In the genomic region with DNA sequence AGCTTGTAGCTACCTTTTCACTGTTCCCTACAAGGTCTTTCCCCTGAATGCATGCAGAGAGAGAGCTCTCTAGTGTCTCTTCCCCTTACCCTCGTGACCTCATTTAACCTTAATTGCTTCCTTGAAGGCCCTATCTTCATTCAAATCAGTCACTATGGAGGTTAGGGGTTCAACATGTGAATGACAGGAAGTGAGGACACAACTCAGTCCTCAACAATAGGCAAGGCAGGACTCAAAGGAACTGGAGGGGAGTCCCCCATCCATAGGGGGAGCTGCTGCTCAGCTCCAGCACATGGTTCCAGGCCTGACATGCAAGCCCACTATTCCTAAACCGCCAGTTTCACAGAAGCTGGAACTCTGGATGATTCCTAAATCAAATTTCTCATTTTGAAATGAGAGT, we compare ENCODE assay signal across 8 cellular contexts. TPM values are rescaled to one million over a fixed set of nuclear protein-coding genes. Genes with fewer than 3 reads are reported as not detected.
DNase-seq lines count a peak whose midpoint lies in the region; ATAC-seq and TF ChIP-seq lines count a peak whose summit lies in the region.
"Had no signal": no experiment of that assay in that cellular context is flagged by ENCODE, and none has a peak within 500 bp of the region (broad histone marks: within the 10 kb centered on the region; RNA-seq: fewer than 3 reads in every experiment).

No MANE protein-coding gene starts in this region.

- H3K9me2 ChIP-seq in GM23338 (ENCODE audit: insufficient read depth): no peaks in the 10 kb centered on the region
- H3K9me2 ChIP-seq in PC-3 (replicated peaks; ENCODE audit: low read length): no peaks in the 10 kb centered on the region

- H3K4me1 ChIP-seq in GM23338 (ENCODE audit: insufficient read depth) (peaks cover 3% of the 10 kb centered on the region; the same call in 1 of the 2 replicates), PC-3 (ENCODE audit: insufficient read depth, low read length) (peaks cover 12% of the 10 kb centered on the region)

- H4K20me1 ChIP-seq in GM23338 (replicated peaks; ENCODE audit: insufficient read depth): no peaks in the 10 kb centered on the region
- H4K20me1 ChIP-seq in PC-3 (ENCODE audit: low read length): no peaks in the 10 kb centered on the region

- intact Hi-C loops in PC-3 (cut with micrococcal nuclease): no loop called here

- DNase-seq in GM10248 (ENCODE audit: extremely low spot score): no peak
- peak; percentile 81 for DNase-seq in GM23338 (ENCODE audit: low spot score)
- DNase-seq in PC-3: peak; percentile 27
- no peak for DNase-seq in glutamatergic neuron
- DNase-seq in GM19238 (ENCODE audit: insufficient read length, low spot score): no peak
- DNase-seq in NCI-H1105 treated with DMSO at 0.1 percent for 48 hours (lab: John Stamatoyannopoulos, UW): no peak
- no peak for DNase-seq in amniotic stem cell (lab: John Stamatoyannopoulos, UW)

- TF ChIP-seq CTCF in GM10248 (IDR thresholded peaks at IDR 0.05; ENCODE audit: control extremely low read depth, extremely low read depth, low read depth, missing control alignments): peak; percentile 18
- TF ChIP-seq CTCF in GM23338 (conservative IDR thresholded peaks at IDR 0.05; ENCODE audit: low read depth in 2 of 2): peak; percentile 79 to 91
- peak; percentile 58 for TF ChIP-seq CTCF in PC-3 (conservative IDR thresholded peaks at IDR 0.05; ENCODE audit: low read depth, low read length)
- TF ChIP-seq CTCF in glutamatergic neuron (IDR thresholded peaks at IDR 0.05; ENCODE audit: partially characterized antibody, unreplicated experiment): peak; percentile 23

- H3K27ac Mint-ChIP-seq in GM23338 (no peak overlapping the region), glutamatergic neuron (ENCODE audit: unreplicated experiment) (no peak overlapping the region)

- no peak overlapping the region for H3K9ac ChIP-seq in PC-3 (ENCODE audit: low read length)

- POLR2A ChIA-PET in GM10248 (lab: Yijun Ruan, JAX): no interaction called here
- POLR2A ChIA-PET in PC-3 (lab: Charles Lee; ENCODE audit: unreplicated experiment): no interaction called here

- H3K9me3 Mint-ChIP-seq in GM23338: no peaks in the 10 kb centered on the region; the same call in 2 of the 3 replicates
- H3K9me3 Mint-ChIP-seq in glutamatergic neuron (ENCODE audit: unreplicated experiment): peaks cover 1% of the 10 kb centered on the region

- H3K27ac ChIP-seq in GM23338 (ENCODE audit: low read depth): no peak overlapping the region
- H3K27ac ChIP-seq in PC-3 (ENCODE audit: low read length): no peak overlapping the region

- H3K36me3 Mint-ChIP-seq in GM23338 (ENCODE audit: low read depth) (no peaks in the 10 kb centered on the region), glutamatergic neuron (ENCODE audit: unreplicated experiment) (no peaks in the 10 kb centered on the region)

- BruUV-seq in PC-3 (replicated peaks; lab: Mats Ljungman, UMichigan): no TSS peak

- no peak overlapping the region for H2AFZ ChIP-seq in GM23338
- H2AFZ ChIP-seq in PC-3 (ENCODE audit: low read length): 0 out of 2 replicates have a peak overlapping the region, but pooled peaks have one; percentile 11

- no peak overlapping the region for H3K4me3 ChIP-seq in GM23338
- H3K4me3 ChIP-seq in PC-3 (ENCODE audit: low read length): no peak overlapping the region
- H3K4me3 ChIP-seq: lung had no signal

- no peaks in the 10 kb centered on the region for H3K79me2 ChIP-seq in GM23338 (replicated peaks; ENCODE audit: insufficient read depth)
- H3K79me2 ChIP-seq in PC-3 (ENCODE audit: low read length): no peaks in the 10 kb centered on the region

- no peaks in the 10 kb centered on the region for H3K9me3 ChIP-seq in PC-3 (ENCODE audit: low read length)

- H3K27me3 ChIP-seq in GM23338 (ENCODE audit: insufficient read depth) (no peaks in the 10 kb centered on the region), PC-3 (ENCODE audit: low read length) (no peaks in the 10 kb centered on the region)

- H3K27me3 Mint-ChIP-seq in GM23338 (ENCODE audit: insufficient read depth, low read depth, poor library complexity) (peaks cover 9% of the 10 kb centered on the region), glutamatergic neuron (ENCODE audit: unreplicated experiment) (no peaks in the 10 kb centered on the region)

- H3K4me3 Mint-ChIP-seq in GM23338: no peak overlapping the region
- H3K4me3 Mint-ChIP-seq in glutamatergic neuron (ENCODE audit: unreplicated experiment): no peak overlapping the region

- ATAC-seq in GM23338 (peak; percentile 79), PC-3 (no peak)

- CTCF ChIA-PET in GM10248 (lab: Yijun Ruan, JAX): interaction anchor here (1.0 to 5.5 kb wide), 6 partner anchors 9 to 314 kb away, joined by 3 to 38 read pairs (median 4); a partner anchor contains a TSS
- CTCF ChIA-PET in PC-3 (lab: Charles Lee): no interaction called here

- no peaks in the 10 kb centered on the region; the same call in 1 of the 2 replicates for H3F3A ChIP-seq in GM23338 (replicated peaks; ENCODE audit: low read depth)
- H3F3A ChIP-seq in PC-3 (ENCODE audit: low read length, unreplicated experiment): no peaks in the 10 kb centered on the region

- H3K36me3 ChIP-seq in GM23338 (ENCODE audit: insufficient read depth) (no peaks in the 10 kb centered on the region), PC-3 (ENCODE audit: low read depth, low read length) (no peaks in the 10 kb centered on the region)

- H3K4me1 Mint-ChIP-seq in GM23338: peaks cover 26% of the 10 kb centered on the region
- H3K4me1 Mint-ChIP-seq in glutamatergic neuron (ENCODE audit: low read depth, unreplicated experiment): peaks cover 4% of the 10 kb centered on the region

- H3K4me2 ChIP-seq in GM23338 (no peak overlapping the region), PC-3 (ENCODE audit: low read length) (no peak overlapping the region)

TF ChIP-seq in GM23338, 12 proteins besides CTCF, POLR2A, EP300 and RAD21:
- TF ChIP-seq NANOG (IDR thresholded peaks at IDR 0.05; ENCODE audit: borderline replicate concordance) (peak; percentile 57; the same call in 1 of the 2 replicates), CREB1 (CRISPR knock-in tag; IDR thresholded peaks at IDR 0.05; ENCODE audit: low read depth) (peak; percentile 62; the same call in 1 of the 2 replicates), ZNF331 (CRISPR knock-in tag; IDR thresholded peaks at IDR 0.05; ENCODE audit: low read depth) (no peak)

RNA-seq across cellular contexts. Expression of a gene that starts 33.8 kb away (rescaled TPM):
- 40.9 and 45.6 TPM in 2 replicates for total RNA-seq in GM23338 (2014; rRNA removed; shearing (Covaris generic))
- 30.4 and 33.2 TPM in 2 replicates for polyA plus RNA-seq in GM23338 (2016; fragmentation: Nextera tagmentation; extraction: Ambion mirVana)
- total RNA-seq in PC-3 (2014; rRNA removed) (9.9 and 12.0 TPM in 2 replicates), glutamatergic neuron (ENCODE audit: unreplicated experiment) (27.3 TPM)

Comparison
In these comparisons a context has a peak if more than half of its experiments do, and no peak if none do; other contexts are left out.
1. DNase-seq: peak in GM23338 (single experiment) and PC-3 (single experiment); none in GM10248 (single experiment), glutamatergic neuron (single experiment), GM19238 (single experiment), NCI-H1105 treated with DMSO at 0.1 percent for 48 hours (single experiment) and amniotic stem cell (single experiment).
2. CTCF ChIP-seq: peak in every context shown above with its lines; median percentile 85 in GM23338; 58 in PC-3; 23 in glutamatergic neuron; 18 in GM10248.